In the genomic region with DNA sequence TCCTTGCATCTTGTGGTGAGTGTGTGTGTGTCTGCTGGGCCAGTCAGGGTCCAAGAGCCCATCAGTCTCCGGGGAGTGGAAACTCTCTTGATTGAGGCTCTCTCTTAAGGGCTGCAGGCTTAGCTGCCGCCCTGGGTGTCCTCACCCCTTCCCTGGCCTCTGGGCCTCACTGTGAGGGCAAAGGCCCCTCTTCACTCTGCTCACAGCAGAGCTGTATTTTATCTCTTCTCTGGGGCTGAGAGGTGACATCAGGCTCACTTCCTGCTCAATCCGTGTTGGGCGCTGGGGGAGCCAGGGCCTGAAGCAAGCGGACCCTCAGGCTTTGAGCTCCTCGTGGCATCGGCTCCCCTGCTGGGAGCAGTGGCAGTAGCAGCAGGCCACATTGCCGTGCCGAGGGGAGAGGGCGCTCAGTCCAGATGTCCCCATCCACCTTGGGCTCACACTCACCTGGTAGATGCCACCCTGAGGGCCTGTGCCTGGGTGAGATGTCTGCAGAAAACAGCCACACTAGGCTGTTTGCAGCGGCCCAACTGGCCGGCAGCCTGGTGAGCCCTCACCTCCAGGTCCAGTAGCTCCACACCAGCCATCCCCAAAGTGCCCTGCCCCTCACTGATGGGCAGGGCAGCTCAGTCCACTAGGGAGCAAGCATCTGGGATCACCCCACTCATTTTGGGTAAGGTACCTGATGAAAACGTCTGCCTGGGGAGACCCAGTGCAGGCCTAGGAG, we compare ENCODE assay signal across 17 cellular contexts. TPM values are rescaled to one million over a fixed set of nuclear protein-coding genes. Genes with fewer than 3 reads are reported as not detected.
DNase-seq lines count a peak whose midpoint lies in the region; ATAC-seq and TF ChIP-seq lines count a peak whose summit lies in the region.
"Had no signal": no experiment of that assay in that cellular context is flagged by ENCODE, and none has a peak within 500 bp of the region (broad histone marks: within the 10 kb centered on the region; RNA-seq: fewer than 3 reads in every experiment).

No MANE protein-coding gene starts in this region.

- DNase-seq in cardiac muscle cell (ENCODE audit: low read depth in 1 of 2, low spot score in 1 of 2), result peak in 1 of 2 donors; percentile 39
- no peak for DNase-seq in right cardiac atrium
- DNase-seq in SK-N-DZ (ENCODE audit: low spot score), result peak; percentile 12
- peak; percentile 51 for DNase-seq in mesenteric fat pad (ENCODE audit: low spot score)
- DNase-seq in activated CD4-positive, CD25-positive, alpha-beta regulatory T cell treated with anti-CD3 and anti-CD28 coated beads, Interleukin-2, amount 50 U/mL, for 72 hours, result no peak
- DNase-seq in activated naive CD4-positive, alpha-beta T cell treated with anti-CD3 and anti-CD28 coated beads, Interleukin-2, amount 50 U/mL, for 16 hours, result no peak
- no peak for DNase-seq in NCI-H187 (lab: John Stamatoyannopoulos, UW)
- DNase-seq: AML-193; CD4-positive, alpha-beta memory T cell; DMS153; DMS79; GDM1; GOT3 had no signal

- no peak for TF ChIP-seq CTCF in cardiac muscle cell (IDR thresholded peaks at IDR 0.05; ENCODE audit: low read depth, low read length)

- peaks cover 14% of the 10 kb centered on the region for H3K4me1 ChIP-seq in cardiac muscle cell (ENCODE audit: low read depth)
- H3K4me1 ChIP-seq in right cardiac atrium (ENCODE audit: control insufficient read depth, insufficient read depth, low read length), result peaks cover 2% of the 10 kb centered on the region
- H3K4me1 ChIP-seq: A549 had no signal

- H3K27ac ChIP-seq in cardiac muscle cell, result peak overlapping the region; percentile 23
- no peak overlapping the region for H3K27ac ChIP-seq in right cardiac atrium (ENCODE audit: low read length)
- H3K27ac ChIP-seq: 22Rv1, A549, C4-2B had no signal

- WGBS in right cardiac atrium, result 57% methylated on average over 13 of the region's 13 CpGs

- no peak for ATAC-seq in right cardiac atrium

- no peaks in the 10 kb centered on the region for H3K27me3 ChIP-seq in cardiac muscle cell
- no peaks in the 10 kb centered on the region for H3K27me3 ChIP-seq in right cardiac atrium (ENCODE audit: control insufficient read depth, insufficient read depth)

- intact Hi-C loops in right cardiac atrium (cut with DNase I), result no loop called here

- H3K36me3 ChIP-seq in cardiac muscle cell, result no peaks in the 10 kb centered on the region
- H3K36me3 ChIP-seq: HAP-1 had no signal

- H3K9me3 ChIP-seq in cardiac muscle cell (ENCODE audit: low read depth) (no peaks in the 10 kb centered on the region), right cardiac atrium (ENCODE audit: control insufficient read depth, low read length) (no peaks in the 10 kb centered on the region)
- H3K9me3 ChIP-seq: A549, HAP-1 had no signal

- H3K4me3 ChIP-seq in cardiac muscle cell, result no peak overlapping the region
- H3K4me3 ChIP-seq in right cardiac atrium (ENCODE audit: low read length), result no peak overlapping the region
- H3K4me3 ChIP-seq: A549, HAP-1 had no signal

RNA-seq across cellular contexts. Expression of a gene that starts 24.7 kb away (rescaled TPM):
- total RNA-seq in cardiac muscle cell, result 75.4 and 82.6 TPM in 2 replicates
- polyA plus RNA-seq in cardiac muscle cell, result 78.7 and 79.1 TPM in 2 replicates
- total RNA-seq in right cardiac atrium, result 10 to 100 TPM; 20.4 to 26.3 (median 24.8) TPM
- 13.9 TPM for polyA plus RNA-seq in right cardiac atrium
- polyA plus RNA-seq in SK-N-DZ (2014; cell fraction: cytosol; rRNA removed), result 119 and 144 TPM in 2 replicates
- 47.8 and 56.1 TPM in 2 replicates for polyA plus RNA-seq in SK-N-DZ (2014; cell fraction: nucleus; rRNA removed)
- total RNA-seq in mesenteric fat pad, result 27.6 TPM

Comparison
In these comparisons a context has a peak if more than half of its experiments do, and no peak if none do; other contexts are left out.
1. DNase-seq: peak in SK-N-DZ (single experiment) and mesenteric fat pad (single experiment); none in right cardiac atrium (0 of 3), activated CD4-positive, CD25-positive, alpha-beta regulatory T cell treated with anti-CD3 and anti-CD28 coated beads, Interleukin-2, amount 50 U/mL, for 72 hours (single experiment), activated naive CD4-positive, alpha-beta T cell treated with anti-CD3 and anti-CD28 coated beads, Interleukin-2, amount 50 U/mL, for 16 hours (single experiment) and NCI-H187 (0 of 2).